17 cellular contexts compared by ENCODE assay signal in genomic region chr1:25545767-25546166, GRCh38. TPM values are rescaled to one million over a fixed set of nuclear protein-coding genes. Genes with fewer than 3 reads are reported as not detected.
DNase-seq lines count a peak whose midpoint lies in the region; ATAC-seq and TF ChIP-seq lines count a peak whose summit lies in the region.
"Had no signal": no experiment of that assay in that cellular context is flagged by ENCODE, and none has a peak within 500 bp of the region (broad histone marks: within the 10 kb centered on the region; RNA-seq: fewer than 3 reads in every experiment).

No MANE protein-coding gene starts in this region.

- no peaks in the 10 kb centered on the region for H3K9me3 Mint-ChIP-seq in activated naive CD4-positive, alpha-beta T cell treated with anti-CD3 and anti-CD28 coated beads, Interleukin-2, amount 10 ng/mL, durations not matched to agents 7 days and 5 days
- no peaks in the 10 kb centered on the region for H3K9me3 Mint-ChIP-seq in effector memory CD8-positive, alpha-beta T cell
- H3K9me3 Mint-ChIP-seq: HFFc6; stimulated activated memory B cell treated with anti-CD40 and anti-IgM and Interleukin-4, amounts not matched to agents 10 μg/mL and 1 μg/mL and 100 μg/mL, for 72 hours had no signal

- H3K36me3 Mint-ChIP-seq in activated naive CD4-positive, alpha-beta T cell treated with anti-CD3 and anti-CD28 coated beads, Interleukin-2, amount 10 ng/mL, durations not matched to agents 7 days and 5 days, result peaks cover 24% of the 10 kb centered on the region
- no peaks in the 10 kb centered on the region for H3K36me3 Mint-ChIP-seq in T-helper 17 cell (ENCODE audit: low read depth)
- H3K36me3 Mint-ChIP-seq in effector memory CD8-positive, alpha-beta T cell (ENCODE audit: insufficient read depth), result peaks cover 6% of the 10 kb centered on the region
- H3K36me3 Mint-ChIP-seq: stimulated activated memory B cell treated with anti-CD40 and anti-IgM and Interleukin-4, amounts not matched to agents 10 μg/mL and 1 μg/mL and 100 μg/mL, for 72 hours had no signal

- CTCF ChIA-PET in activated naive CD4-positive, alpha-beta T cell treated with anti-CD3 and anti-CD28 coated beads, Interleukin-2, amount 10 ng/mL, durations not matched to agents 7 days and 5 days (lab: Charles Lee), result no interaction called here

- H3K27ac Mint-ChIP-seq in activated naive CD4-positive, alpha-beta T cell treated with anti-CD3 and anti-CD28 coated beads, Interleukin-2, amount 10 ng/mL, durations not matched to agents 7 days and 5 days, result peak overlapping the region; percentile 16
- peak overlapping the region; percentile 88 for H3K27ac Mint-ChIP-seq in T-helper 17 cell
- H3K27ac Mint-ChIP-seq in effector memory CD8-positive, alpha-beta T cell, result peak overlapping the region; percentile 90 to 91
- H3K27ac Mint-ChIP-seq: HFFc6 had no signal

- H3K27me3 ChIP-seq in thoracic aorta (replicated peaks; ENCODE audit: insufficient read depth), result no peaks in the 10 kb centered on the region
- H3K27me3 ChIP-seq: esophagus muscularis mucosa had no signal

- H3K4me1 Mint-ChIP-seq in activated naive CD4-positive, alpha-beta T cell treated with anti-CD3 and anti-CD28 coated beads, Interleukin-2, amount 10 ng/mL, durations not matched to agents 7 days and 5 days, result peaks cover 65% of the 10 kb centered on the region
- peaks cover 50% of the 10 kb centered on the region for H3K4me1 Mint-ChIP-seq in T-helper 17 cell
- peaks cover 49 to 53% of the 10 kb centered on the region in 2 donors for H3K4me1 Mint-ChIP-seq in effector memory CD8-positive, alpha-beta T cell (ENCODE audit: low read depth in 2 of 2)

- no peak for TF ChIP-seq CTCF in thoracic aorta (IDR thresholded peaks at IDR 0.05)

- peaks cover 43 to 67% of the 10 kb centered on the region in 2 donors for H3K4me1 ChIP-seq in thoracic aorta (ENCODE audit: control insufficient read depth in 1 of 2, low read depth in 2 of 2)

- no peaks in the 10 kb centered on the region for H3K36me3 ChIP-seq in thoracic aorta
- H3K36me3 ChIP-seq: esophagus muscularis mucosa had no signal

- H3K4me3 Mint-ChIP-seq in activated naive CD4-positive, alpha-beta T cell treated with anti-CD3 and anti-CD28 coated beads, Interleukin-2, amount 10 ng/mL, durations not matched to agents 7 days and 5 days, result peak overlapping the region; percentile 85
- H3K4me3 Mint-ChIP-seq in T-helper 17 cell, result peak overlapping the region; percentile 94
- H3K4me3 Mint-ChIP-seq in effector memory CD8-positive, alpha-beta T cell, result peak overlapping the region; percentile 87 to 88

- H3K9me3 ChIP-seq in T-helper 17 cell (ENCODE audit: control insufficient read depth, low read length, poor library complexity, severe bottlenecking), result no peaks in the 10 kb centered on the region
- no peaks in the 10 kb centered on the region for H3K9me3 ChIP-seq in thoracic aorta
- H3K9me3 ChIP-seq: esophagus muscularis mucosa had no signal

- peaks cover 13% of the 10 kb centered on the region for H3K27me3 Mint-ChIP-seq in activated naive CD4-positive, alpha-beta T cell treated with anti-CD3 and anti-CD28 coated beads, Interleukin-2, amount 10 ng/mL, durations not matched to agents 7 days and 5 days
- no peaks in the 10 kb centered on the region for H3K27me3 Mint-ChIP-seq in T-helper 17 cell
- no peaks in the 10 kb centered on the region for H3K27me3 Mint-ChIP-seq in effector memory CD8-positive, alpha-beta T cell
- H3K27me3 Mint-ChIP-seq: stimulated activated memory B cell treated with anti-CD40 and anti-IgM and Interleukin-4, amounts not matched to agents 10 μg/mL and 1 μg/mL and 100 μg/mL, for 72 hours had no signal

- H3K27ac ChIP-seq in thoracic aorta, result peak overlapping the region; percentile 92 to 94

- H3K4me3 ChIP-seq in thoracic aorta, result peak overlapping the region; percentile 81

- DNase-seq in activated naive CD4-positive, alpha-beta T cell treated with anti-CD3 and anti-CD28 coated beads, Interleukin-2, amount 10 ng/mL, durations not matched to agents 7 days and 5 days, result no peak
- no peak for DNase-seq in activated naive CD4-positive, alpha-beta T cell (lab: John Stamatoyannopoulos, UW)
- DNase-seq in T-helper 17 cell, result no peak
- DNase-seq in effector memory CD8-positive, alpha-beta T cell, result no peak
- DNase-seq in thoracic aorta (ENCODE audit: low spot score), result no peak
- no peak for DNase-seq in NCI-H1694 treated with DMSO at 0.1 percent for 48 hours (lab: John Stamatoyannopoulos, UW)
- no peak for DNase-seq in CD1c-positive myeloid dendritic cell (ENCODE audit: extremely low spot score)
- no peak for DNase-seq in NCI-H1694 (lab: John Stamatoyannopoulos, UW)
- DNase-seq: activated CD4-positive, CD25-positive, alpha-beta regulatory T cell treated with anti-CD3 and anti-CD28 coated beads, Interleukin-2, amount 50 U/mL, for 72 hours; cortex of kidney; head of caudate nucleus; HFFc6; islet precursor cell; MV-4-11; NCI-H2107 had no signal

- ATAC-seq in T-helper 17 cell (no peak), thoracic aorta (ENCODE audit: insufficient number of reproducible peaks, low FRiP score, low read depth) (no peak)
- no peak for ATAC-seq in effector memory CD8-positive, alpha-beta T cell (replicated peaks)
- ATAC-seq: stimulated activated memory B cell treated with anti-CD40 and anti-IgM and Interleukin-4, amounts not matched to agents 10 μg/mL and 1 μg/mL and 100 μg/mL, for 72 hours had no signal

RNA-seq across cellular contexts. Expression of gene LDLRAP1, which starts 2.4 kb away (rescaled TPM):
- 10 to 100 TPM; 90.3 to 96.6 TPM for total RNA-seq in T-helper 17 cell
- total RNA-seq in thoracic aorta, result 10 to 100 TPM; 35.2 to 55.2 TPM

Comparison
In these comparisons a context has a peak if more than half of its experiments do, and no peak if none do; other contexts are left out.
1. H3K27ac Mint-ChIP-seq: peak in every context shown above with its lines; median percentile 90 in effector memory CD8-positive, alpha-beta T cell; 88 in T-helper 17 cell; 16 in activated naive CD4-positive, alpha-beta T cell treated with anti-CD3 and anti-CD28 coated beads, Interleukin-2, amount 10 ng/mL, durations not matched to agents 7 days and 5 days.